1 cellular context compared by ENCODE assay signal in the genomic region with DNA sequence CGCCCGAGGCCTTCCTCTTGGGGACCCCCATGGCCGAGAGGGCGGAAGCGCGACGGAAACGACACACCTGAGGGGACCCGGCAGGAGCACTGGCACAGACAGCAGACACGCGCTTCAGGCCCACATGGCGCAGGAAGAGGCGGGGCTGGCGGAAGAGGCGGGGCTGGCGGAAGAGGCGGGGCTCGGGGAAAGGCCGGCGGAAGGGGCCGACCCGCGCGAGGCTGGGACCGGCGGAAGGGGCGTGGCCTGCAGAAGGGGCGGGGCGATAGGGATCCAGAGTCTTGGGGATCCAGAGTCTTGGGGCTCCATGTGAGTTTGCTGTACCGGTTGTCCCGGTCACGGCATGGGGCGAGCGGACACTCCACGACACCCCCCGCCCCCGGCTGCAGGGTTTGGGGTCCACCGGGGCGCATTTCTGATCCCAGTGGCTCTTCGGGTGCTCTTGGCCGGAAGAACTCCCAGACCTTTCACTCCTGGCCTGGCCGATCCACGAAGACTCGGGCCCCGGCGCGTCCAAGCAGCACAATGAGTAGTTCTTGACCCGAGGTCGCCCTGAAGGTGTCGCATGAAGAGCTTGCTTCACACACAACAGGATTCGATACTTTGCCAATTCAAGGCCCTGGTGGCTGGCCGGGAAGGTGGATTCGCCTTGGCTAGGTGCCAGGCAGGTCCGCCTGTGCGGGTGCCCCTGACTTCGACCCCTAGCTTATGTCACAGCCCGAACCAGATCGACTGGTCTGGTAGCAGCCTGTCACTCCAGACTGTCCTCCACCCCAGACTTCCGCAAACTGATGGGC.
TF ChIP-seq lines count a peak whose summit lies in the region.

A gene with protein sequence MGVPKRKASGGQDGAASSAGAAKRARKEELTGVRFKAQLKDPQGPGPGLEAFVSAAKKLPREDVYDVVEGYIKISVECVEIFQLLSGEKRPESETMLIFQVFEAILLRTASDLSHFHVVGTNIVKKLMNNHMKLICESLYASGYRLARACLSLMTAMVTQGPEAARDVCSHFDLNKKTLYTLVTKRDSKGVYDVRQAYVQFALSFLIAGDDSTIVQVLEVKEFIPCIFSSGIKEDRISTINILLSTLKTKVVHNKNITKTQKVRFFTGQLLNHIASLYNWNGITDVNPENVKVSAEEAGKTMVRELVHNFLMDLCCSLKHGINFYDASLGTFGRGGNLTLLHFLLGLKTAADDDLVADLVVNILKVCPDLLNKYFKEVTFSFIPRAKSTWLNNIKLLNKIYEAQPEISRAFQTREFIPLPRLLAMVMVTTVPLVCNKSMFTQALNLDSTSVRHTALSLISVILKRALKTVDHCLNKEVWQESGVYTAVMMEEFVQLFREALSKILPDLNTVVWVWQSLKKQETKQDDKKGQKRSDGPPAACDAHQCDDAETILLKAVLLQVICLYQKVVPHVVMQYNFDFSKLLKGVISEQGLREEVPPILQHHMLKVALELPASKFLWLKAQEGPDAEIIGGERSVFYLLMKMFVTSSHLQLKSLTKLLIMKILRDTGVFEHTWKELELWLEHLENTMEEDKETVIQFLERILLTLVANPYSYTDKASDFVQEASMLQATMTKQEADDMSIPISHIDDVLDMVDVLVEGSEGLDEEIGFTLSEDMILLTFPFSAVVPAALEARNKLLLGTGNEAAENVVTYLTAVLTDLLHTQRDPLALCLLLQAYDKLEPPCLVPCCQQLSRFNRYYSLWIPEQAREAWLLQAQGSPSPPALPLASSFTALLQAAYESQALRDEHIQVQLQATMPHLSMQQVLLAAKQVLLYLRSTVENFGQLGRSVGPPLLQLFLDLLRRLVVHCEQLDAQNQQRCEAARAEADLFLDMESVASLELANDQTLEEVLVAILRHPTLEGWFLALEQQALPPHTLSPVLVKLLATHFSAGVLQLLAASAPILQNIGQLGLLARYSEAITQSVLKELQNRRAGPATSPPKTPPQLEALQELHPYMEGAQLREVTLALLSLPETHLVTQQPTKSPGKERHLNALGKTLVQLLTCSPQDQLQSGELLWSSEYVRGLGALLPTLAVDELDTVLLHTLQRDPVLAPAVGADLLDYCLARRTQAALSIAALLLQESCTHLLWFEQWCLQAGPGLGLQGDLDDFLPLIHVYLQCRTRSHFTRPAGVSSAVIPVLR (N-terminal part only) (minus strand): TSS at position 133 of the 797 bp plus-strand sequence. CDS start 102 bp downstream, at position 31.

TF ChIP-seq in HepG2, 621 proteins besides CTCF, POLR2A, EP300 and RAD21 (continued from another document and continues in another):
- TF ChIP-seq FOXO4 (CRISPR knock-in tag; conservative IDR thresholded peaks at IDR 0.05) (no peak), KLF16 (CRISPR knock-in tag; IDR thresholded peaks at IDR 0.05) (peak; percentile 18 to 76; a peak in 2 of 4 replicates), NCOA1 (CRISPR knock-in tag; IDR thresholded peaks at IDR 0.05) (no peak; the same call in 1 of the 2 replicates), PHF21A (CRISPR knock-in tag; IDR thresholded peaks at IDR 0.05) (peak; percentile 33; the same call in 1 of the 2 replicates), ZNF660 (CRISPR knock-in tag; IDR thresholded peaks at IDR 0.05; ENCODE audit: borderline replicate concordance, low read depth) (no peak), ZNF253 (CRISPR knock-in tag; IDR thresholded peaks at IDR 0.05; ENCODE audit: borderline replicate concordance) (no peak), KLF12 (CRISPR knock-in tag; IDR thresholded peaks at IDR 0.05; ENCODE audit: borderline replicate concordance) (no peak), CREM (IDR thresholded peaks at IDR 0.05) (no peak), CREM (CRISPR knock-in tag; IDR thresholded peaks at IDR 0.05) (no peak), HNRNPLL (IDR thresholded peaks at IDR 0.05; ENCODE audit: low read depth, low read length, poor library complexity, severe bottlenecking) (peak; percentile 69), FOXM1 (CRISPR knock-in tag; IDR thresholded peaks at IDR 0.05) (no peak), ZBTB7A (CRISPR knock-in tag; IDR thresholded peaks at IDR 0.05) (peak; percentile 76; the same call in 1 of the 2 replicates), ZNF275 (CRISPR knock-in tag; IDR thresholded peaks at IDR 0.05; ENCODE audit: borderline replicate concordance) (no peak), PLSCR1 (CRISPR knock-in tag; IDR thresholded peaks at IDR 0.05; ENCODE audit: borderline replicate concordance) (no peak), PAF1 (CRISPR knock-in tag; IDR thresholded peaks at IDR 0.05) (no peak), DR1 (CRISPR knock-in tag; IDR thresholded peaks at IDR 0.05) (no peak), HMG20A (CRISPR knock-in tag; IDR thresholded peaks at IDR 0.05; ENCODE audit: borderline replicate concordance) (no peak), ZNF781 (CRISPR knock-in tag; IDR thresholded peaks at IDR 0.05; ENCODE audit: borderline replicate concordance, not compliant biosample characterization) (peak; percentile 61), ZNF251 (CRISPR knock-in tag; IDR thresholded peaks at IDR 0.05) (no peak), SP4 (CRISPR knock-in tag; IDR thresholded peaks at IDR 0.05) (peak; percentile 89), ZNF10 (CRISPR knock-in tag; IDR thresholded peaks at IDR 0.05; ENCODE audit: borderline replicate concordance, low read depth) (0 out of 2 replicates have a peak, but pooled peaks have one; percentile 47), HNF1A (IDR thresholded peaks at IDR 0.05; ENCODE audit: low read depth) (no peak), HNF1A (CRISPR knock-in tag; IDR thresholded peaks at IDR 0.05; ENCODE audit: borderline replicate concordance) (no peak), NR0B2 (CRISPR knock-in tag; IDR thresholded peaks at IDR 0.05) (peak; percentile 98; the same call in 1 of the 2 replicates), ZNF75D (CRISPR knock-in tag; IDR thresholded peaks at IDR 0.05; ENCODE audit: borderline replicate concordance) (no peak), SNRNP70 (IDR thresholded peaks at IDR 0.05; ENCODE audit: low read depth, low read length) (no peak), ZNF639 (CRISPR knock-in tag; conservative IDR thresholded peaks at IDR 0.05) (peak; percentile 41; the same call in 1 of the 2 replicates), KAT8 (CRISPR knock-in tag; IDR thresholded peaks at IDR 0.05) (peak; percentile 87), ARNTL (CRISPR knock-in tag; IDR thresholded peaks at IDR 0.05) (peak; percentile 40; the same call in 1 of the 2 replicates), ZFX (CRISPR knock-in tag; IDR thresholded peaks at IDR 0.05; ENCODE audit: low read depth) (peak; percentile 87)
- TF ChIP-seq, protein P1, sequence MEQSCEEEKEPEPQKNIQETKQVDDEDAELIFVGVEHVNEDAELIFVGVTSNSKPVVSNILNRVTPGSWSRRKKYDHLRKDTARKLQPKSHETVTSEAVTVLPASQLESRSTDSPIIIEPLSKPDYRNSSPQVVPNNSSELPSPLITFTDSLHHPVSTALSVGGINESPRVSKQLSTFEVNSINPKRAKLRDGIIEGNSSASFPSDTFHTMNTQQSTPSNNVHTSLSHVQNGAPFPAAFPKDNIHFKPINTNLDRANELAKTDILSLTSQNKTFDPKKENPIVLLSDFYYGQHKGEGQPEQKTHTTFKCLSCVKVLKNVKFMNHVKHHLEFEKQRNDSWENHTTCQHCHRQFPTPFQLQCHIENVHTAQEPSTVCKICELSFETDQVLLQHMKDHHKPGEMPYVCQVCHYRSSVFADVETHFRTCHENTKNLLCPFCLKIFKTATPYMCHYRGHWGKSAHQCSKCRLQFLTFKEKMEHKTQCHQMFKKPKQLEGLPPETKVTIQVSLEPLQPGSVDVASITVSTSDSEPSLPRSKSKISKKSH (CRISPR knock-in tag; IDR thresholded peaks at IDR 0.05; ENCODE audit: borderline replicate concordance) = peak; percentile 45; the same call in 1 of the 2 replicates
- TF ChIP-seq, protein P2, sequence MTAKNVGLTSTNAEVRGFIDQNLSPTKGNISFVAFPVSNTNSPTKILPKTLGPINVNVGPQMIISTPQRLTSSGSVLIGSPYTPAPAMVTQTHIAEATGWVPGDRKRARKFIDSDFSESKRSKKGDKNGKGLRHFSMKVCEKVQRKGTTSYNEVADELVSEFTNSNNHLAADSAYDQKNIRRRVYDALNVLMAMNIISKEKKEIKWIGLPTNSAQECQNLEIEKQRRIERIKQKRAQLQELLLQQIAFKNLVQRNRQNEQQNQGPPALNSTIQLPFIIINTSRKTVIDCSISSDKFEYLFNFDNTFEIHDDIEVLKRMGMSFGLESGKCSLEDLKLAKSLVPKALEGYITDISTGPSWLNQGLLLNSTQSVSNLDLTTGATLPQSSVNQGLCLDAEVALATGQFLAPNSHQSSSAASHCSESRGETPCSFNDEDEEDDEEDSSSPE (CRISPR knock-in tag; IDR thresholded peaks at IDR 0.05) = no peak; the same call in 1 of the 2 replicates
